ENCODE assay signal across 2 cellular contexts in the genomic region with DNA sequence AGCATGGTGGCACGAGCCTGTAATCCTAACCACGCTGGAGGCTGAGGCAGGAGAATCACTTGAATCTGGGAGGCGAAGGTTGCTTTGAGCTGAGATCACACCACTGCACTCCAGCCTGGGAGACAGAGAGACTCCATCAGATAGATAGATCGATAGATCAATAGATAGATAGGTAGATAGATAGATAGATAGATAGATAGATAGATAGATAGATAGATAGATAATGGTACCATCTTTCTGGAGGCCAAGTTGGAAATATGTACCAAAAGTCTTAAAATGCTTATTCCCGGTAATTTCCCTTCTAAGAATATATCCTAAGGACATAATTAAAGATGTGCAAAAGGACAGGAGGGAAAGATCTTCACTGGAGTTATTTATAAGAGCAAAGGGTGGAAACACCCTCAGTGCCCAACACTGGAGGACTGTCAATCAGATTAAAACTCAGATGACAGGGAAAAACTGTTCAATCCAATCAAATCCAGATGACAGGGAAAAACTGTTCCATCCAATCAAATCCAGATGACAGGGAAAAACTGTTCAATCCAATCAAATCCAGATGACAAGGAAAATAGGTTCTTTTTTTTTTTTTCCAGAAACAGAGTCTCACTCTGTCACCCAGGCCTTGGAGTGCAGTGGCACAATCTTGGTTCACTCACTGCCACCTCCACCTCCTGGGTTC.
TF ChIP-seq lines count a peak whose summit lies in the region.

No MANE protein-coding gene starts in this region.

TF ChIP-seq in SK-N-SH treated with all-trans-retinoic acid at 6 μM for 48 hours, 23 proteins besides CTCF, POLR2A, EP300 and RAD21:
- TF ChIP-seq RARB (CRISPR knock-in tag; IDR thresholded peaks at IDR 0.05) (no peak), ARNTL (CRISPR knock-in tag; IDR thresholded peaks at IDR 0.05; ENCODE audit: borderline replicate concordance, low read depth) (no peak), ZFP30 (CRISPR knock-in tag; IDR thresholded peaks at IDR 0.05) (no peak), ZC3H10 (CRISPR knock-in tag; IDR thresholded peaks at IDR 0.05) (no peak), TCF4 (CRISPR knock-in tag; IDR thresholded peaks at IDR 0.05; ENCODE audit: borderline replicate concordance) (peak; percentile 66; the same call in 1 of the 2 replicates), PPARA (CRISPR knock-in tag; IDR thresholded peaks at IDR 0.05; ENCODE audit: borderline replicate concordance) (no peak), ZNF8 (CRISPR knock-in tag; IDR thresholded peaks at IDR 0.05) (no peak), ESRRG (CRISPR knock-in tag; IDR thresholded peaks at IDR 0.05) (no peak)
- TF ChIP-seq, protein P1, sequence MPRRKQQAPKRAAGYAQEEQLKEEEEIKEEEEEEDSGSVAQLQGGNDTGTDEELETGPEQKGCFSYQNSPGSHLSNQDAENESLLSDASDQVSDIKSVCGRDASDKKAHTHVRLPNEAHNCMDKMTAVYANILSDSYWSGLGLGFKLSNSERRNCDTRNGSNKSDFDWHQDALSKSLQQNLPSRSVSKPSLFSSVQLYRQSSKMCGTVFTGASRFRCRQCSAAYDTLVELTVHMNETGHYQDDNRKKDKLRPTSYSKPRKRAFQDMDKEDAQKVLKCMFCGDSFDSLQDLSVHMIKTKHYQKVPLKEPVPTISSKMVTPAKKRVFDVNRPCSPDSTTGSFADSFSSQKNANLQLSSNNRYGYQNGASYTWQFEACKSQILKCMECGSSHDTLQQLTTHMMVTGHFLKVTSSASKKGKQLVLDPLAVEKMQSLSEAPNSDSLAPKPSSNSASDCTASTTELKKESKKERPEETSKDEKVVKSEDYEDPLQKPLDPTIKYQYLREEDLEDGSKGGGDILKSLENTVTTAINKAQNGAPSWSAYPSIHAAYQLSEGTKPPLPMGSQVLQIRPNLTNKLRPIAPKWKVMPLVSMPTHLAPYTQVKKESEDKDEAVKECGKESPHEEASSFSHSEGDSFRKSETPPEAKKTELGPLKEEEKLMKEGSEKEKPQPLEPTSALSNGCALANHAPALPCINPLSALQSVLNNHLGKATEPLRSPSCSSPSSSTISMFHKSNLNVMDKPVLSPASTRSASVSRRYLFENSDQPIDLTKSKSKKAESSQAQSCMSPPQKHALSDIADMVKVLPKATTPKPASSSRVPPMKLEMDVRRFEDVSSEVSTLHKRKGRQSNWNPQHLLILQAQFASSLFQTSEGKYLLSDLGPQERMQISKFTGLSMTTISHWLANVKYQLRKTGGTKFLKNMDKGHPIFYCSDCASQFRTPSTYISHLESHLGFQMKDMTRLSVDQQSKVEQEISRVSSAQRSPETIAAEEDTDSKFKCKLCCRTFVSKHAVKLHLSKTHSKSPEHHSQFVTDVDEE (CRISPR knock-in tag; IDR thresholded peaks at IDR 0.05) = peak; percentile 68; the same call in 1 of the 2 replicates
- TF ChIP-seq, protein P2, sequence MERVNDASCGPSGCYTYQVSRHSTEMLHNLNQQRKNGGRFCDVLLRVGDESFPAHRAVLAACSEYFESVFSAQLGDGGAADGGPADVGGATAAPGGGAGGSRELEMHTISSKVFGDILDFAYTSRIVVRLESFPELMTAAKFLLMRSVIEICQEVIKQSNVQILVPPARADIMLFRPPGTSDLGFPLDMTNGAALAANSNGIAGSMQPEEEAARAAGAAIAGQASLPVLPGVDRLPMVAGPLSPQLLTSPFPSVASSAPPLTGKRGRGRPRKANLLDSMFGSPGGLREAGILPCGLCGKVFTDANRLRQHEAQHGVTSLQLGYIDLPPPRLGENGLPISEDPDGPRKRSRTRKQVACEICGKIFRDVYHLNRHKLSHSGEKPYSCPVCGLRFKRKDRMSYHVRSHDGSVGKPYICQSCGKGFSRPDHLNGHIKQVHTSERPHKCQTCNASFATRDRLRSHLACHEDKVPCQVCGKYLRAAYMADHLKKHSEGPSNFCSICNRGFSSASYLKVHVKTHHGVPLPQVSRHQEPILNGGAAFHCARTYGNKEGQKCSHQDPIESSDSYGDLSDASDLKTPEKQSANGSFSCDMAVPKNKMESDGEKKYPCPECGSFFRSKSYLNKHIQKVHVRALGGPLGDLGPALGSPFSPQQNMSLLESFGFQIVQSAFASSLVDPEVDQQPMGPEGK (CRISPR knock-in tag; IDR thresholded peaks at IDR 0.05; ENCODE audit: borderline replicate concordance) = no peak
- TF ChIP-seq, protein P3, sequence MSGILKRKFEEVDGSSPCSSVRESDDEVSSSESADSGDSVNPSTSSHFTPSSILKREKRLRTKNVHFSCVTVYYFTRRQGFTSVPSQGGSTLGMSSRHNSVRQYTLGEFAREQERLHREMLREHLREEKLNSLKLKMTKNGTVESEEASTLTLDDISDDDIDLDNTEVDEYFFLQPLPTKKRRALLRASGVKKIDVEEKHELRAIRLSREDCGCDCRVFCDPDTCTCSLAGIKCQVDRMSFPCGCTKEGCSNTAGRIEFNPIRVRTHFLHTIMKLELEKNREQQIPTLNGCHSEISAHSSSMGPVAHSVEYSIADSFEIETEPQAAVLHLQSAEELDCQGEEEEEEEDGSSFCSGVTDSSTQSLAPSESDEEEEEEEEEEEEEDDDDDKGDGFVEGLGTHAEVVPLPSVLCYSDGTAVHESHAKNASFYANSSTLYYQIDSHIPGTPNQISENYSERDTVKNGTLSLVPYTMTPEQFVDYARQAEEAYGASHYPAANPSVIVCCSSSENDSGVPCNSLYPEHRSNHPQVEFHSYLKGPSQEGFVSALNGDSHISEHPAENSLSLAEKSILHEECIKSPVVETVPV (CRISPR knock-in tag; IDR thresholded peaks at IDR 0.05) = no peak

TF ChIP-seq in K562, 482 proteins besides CTCF, POLR2A, EP300 and RAD21 (continues in another document):
- no peak for TF ChIP-seq MIER1 (IDR thresholded peaks at IDR 0.05; ENCODE audit: low read depth)
- 0 out of 2 replicates have a peak, but pooled peaks have one; percentile 54 for TF ChIP-seq MTA1 (IDR thresholded peaks at IDR 0.05; ENCODE audit: borderline replicate concordance)
- TF ChIP-seq, protein P4, sequence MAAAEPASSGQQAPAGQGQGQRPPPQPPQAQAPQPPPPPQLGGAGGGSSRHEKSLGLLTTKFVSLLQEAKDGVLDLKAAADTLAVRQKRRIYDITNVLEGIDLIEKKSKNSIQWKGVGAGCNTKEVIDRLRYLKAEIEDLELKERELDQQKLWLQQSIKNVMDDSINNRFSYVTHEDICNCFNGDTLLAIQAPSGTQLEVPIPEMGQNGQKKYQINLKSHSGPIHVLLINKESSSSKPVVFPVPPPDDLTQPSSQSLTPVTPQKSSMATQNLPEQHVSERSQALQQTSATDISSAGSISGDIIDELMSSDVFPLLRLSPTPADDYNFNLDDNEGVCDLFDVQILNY (CRISPR knock-in tag; IDR thresholded peaks at IDR 0.05) = no peak
- TF ChIP-seq, protein P5, sequence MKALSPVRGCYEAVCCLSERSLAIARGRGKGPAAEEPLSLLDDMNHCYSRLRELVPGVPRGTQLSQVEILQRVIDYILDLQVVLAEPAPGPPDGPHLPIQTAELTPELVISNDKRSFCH (CRISPR knock-in tag; IDR thresholded peaks at IDR 0.05) = no peak
- TF ChIP-seq, protein P5 (tag; IDR thresholded peaks at IDR 0.05) = no peak
- TF ChIP-seq, protein P6, sequence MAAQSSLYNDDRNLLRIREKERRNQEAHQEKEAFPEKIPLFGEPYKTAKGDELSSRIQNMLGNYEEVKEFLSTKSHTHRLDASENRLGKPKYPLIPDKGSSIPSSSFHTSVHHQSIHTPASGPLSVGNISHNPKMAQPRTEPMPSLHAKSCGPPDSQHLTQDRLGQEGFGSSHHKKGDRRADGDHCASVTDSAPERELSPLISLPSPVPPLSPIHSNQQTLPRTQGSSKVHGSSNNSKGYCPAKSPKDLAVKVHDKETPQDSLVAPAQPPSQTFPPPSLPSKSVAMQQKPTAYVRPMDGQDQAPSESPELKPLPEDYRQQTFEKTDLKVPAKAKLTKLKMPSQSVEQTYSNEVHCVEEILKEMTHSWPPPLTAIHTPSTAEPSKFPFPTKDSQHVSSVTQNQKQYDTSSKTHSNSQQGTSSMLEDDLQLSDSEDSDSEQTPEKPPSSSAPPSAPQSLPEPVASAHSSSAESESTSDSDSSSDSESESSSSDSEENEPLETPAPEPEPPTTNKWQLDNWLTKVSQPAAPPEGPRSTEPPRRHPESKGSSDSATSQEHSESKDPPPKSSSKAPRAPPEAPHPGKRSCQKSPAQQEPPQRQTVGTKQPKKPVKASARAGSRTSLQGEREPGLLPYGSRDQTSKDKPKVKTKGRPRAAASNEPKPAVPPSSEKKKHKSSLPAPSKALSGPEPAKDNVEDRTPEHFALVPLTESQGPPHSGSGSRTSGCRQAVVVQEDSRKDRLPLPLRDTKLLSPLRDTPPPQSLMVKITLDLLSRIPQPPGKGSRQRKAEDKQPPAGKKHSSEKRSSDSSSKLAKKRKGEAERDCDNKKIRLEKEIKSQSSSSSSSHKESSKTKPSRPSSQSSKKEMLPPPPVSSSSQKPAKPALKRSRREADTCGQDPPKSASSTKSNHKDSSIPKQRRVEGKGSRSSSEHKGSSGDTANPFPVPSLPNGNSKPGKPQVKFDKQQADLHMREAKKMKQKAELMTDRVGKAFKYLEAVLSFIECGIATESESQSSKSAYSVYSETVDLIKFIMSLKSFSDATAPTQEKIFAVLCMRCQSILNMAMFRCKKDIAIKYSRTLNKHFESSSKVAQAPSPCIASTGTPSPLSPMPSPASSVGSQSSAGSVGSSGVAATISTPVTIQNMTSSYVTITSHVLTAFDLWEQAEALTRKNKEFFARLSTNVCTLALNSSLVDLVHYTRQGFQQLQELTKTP (IDR thresholded peaks at IDR 0.05; ENCODE audit: low read depth in 1 of 2, partially characterized antibody in 2 of 2) = no peak
- TF ChIP-seq TSC22D4 (tag; IDR thresholded peaks at IDR 0.05) = no peak
- TF ChIP-seq, protein P7, sequence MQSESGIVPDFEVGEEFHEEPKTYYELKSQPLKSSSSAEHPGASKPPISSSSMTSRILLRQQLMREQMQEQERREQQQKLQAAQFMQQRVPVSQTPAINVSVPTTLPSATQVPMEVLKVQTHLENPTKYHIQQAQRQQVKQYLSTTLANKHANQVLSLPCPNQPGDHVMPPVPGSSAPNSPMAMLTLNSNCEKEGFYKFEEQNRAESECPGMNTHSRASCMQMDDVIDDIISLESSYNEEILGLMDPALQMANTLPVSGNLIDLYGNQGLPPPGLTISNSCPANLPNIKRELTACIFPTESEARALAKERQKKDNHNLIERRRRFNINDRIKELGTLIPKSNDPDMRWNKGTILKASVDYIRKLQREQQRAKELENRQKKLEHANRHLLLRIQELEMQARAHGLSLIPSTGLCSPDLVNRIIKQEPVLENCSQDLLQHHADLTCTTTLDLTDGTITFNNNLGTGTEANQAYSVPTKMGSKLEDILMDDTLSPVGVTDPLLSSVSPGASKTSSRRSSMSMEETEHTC (IDR thresholded peaks at IDR 0.05) = no peak
- no peak for TF ChIP-seq RBM14 (IDR thresholded peaks at IDR 0.05; ENCODE audit: borderline replicate concordance, insufficient read depth, low read depth, low read length)
- TF ChIP-seq KDM4B (IDR thresholded peaks at IDR 0.05; ENCODE audit: borderline replicate concordance in 2 of 2, low read depth in 1 of 2) = no peak
- no peak for TF ChIP-seq ZNF3 (CRISPR knock-in tag; IDR thresholded peaks at IDR 0.05)
- TF ChIP-seq GATAD2B (IDR thresholded peaks at IDR 0.05; ENCODE audit: borderline replicate concordance) = peak; percentile 64; the same call in 1 of the 2 replicates
- no peak for TF ChIP-seq POLR2AphosphoS2 (IDR thresholded peaks at IDR 0.05; ENCODE audit: low read length)
- TF ChIP-seq CHCHD3 (CRISPR knock-in tag; IDR thresholded peaks at IDR 0.05) = no peak
- TF ChIP-seq TAF1 (IDR thresholded peaks at IDR 0.05; ENCODE audit: control insufficient read depth, extremely low read depth, insufficient read depth, low read length, severe bottlenecking) = no peak
- TF ChIP-seq, protein P8, sequence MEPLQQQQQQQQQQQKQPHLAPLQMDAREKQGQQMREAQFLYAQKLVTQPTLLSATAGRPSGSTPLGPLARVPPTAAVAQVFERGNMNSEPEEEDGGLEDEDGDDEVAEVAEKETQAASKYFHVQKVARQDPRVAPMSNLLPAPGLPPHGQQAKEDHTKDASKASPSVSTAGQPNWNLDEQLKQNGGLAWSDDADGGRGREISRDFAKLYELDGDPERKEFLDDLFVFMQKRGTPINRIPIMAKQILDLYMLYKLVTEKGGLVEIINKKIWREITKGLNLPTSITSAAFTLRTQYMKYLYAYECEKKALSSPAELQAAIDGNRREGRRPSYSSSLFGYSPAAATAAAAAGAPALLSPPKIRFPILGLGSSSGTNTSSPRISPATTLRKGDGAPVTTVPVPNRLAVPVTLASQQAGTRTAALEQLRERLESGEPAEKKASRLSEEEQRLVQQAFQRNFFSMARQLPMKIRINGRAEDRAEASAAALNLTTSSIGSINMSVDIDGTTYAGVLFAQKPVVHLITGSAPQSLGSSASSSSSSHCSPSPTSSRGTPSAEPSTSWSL (CRISPR knock-in tag; IDR thresholded peaks at IDR 0.05; ENCODE audit: borderline replicate concordance) = no peak
- TF ChIP-seq DACH1 (IDR thresholded peaks at IDR 0.05; ENCODE audit: partially characterized antibody) = peak; percentile 97
- no peak for TF ChIP-seq YY1 (IDR thresholded peaks at IDR 0.05; ENCODE audit: borderline replicate concordance in 1 of 3, control insufficient read depth in 1 of 3, extremely low read depth in 1 of 3, insufficient read depth in 3 of 3, insufficient read length in 1 of 3, insufficient replicate concordance in 2 of 3, low read depth in 1 of 3, low read length in 2 of 3)
- no peak for TF ChIP-seq OTX1 (CRISPR knock-in tag; IDR thresholded peaks at IDR 0.05)
- no peak for TF ChIP-seq ZKSCAN8 (CRISPR knock-in tag; IDR thresholded peaks at IDR 0.05)
- no peak for TF ChIP-seq ZNF24 (IDR thresholded peaks at IDR 0.05)
- TF ChIP-seq MAZ (CRISPR knock-in tag; conservative IDR thresholded peaks at IDR 0.05 in 1 of 2, IDR thresholded peaks at IDR 0.05 in 1 of 2) = no peak
- no peak for TF ChIP-seq BRD4 (IDR thresholded peaks at IDR 0.05)
- TF ChIP-seq ZNF764 (CRISPR knock-in tag; IDR thresholded peaks at IDR 0.05; ENCODE audit: low read depth) = no peak
- TF ChIP-seq HDAC1 (IDR thresholded peaks at IDR 0.05) = no peak
- TF ChIP-seq ATF1 (CRISPR knock-in tag; IDR thresholded peaks at IDR 0.05) = no peak
- TF ChIP-seq ATF1 (tag; IDR thresholded peaks at IDR 0.05) = no peak
- no peak for TF ChIP-seq MCM3 (IDR thresholded peaks at IDR 0.05)
- no peak for TF ChIP-seq BHLHE40 (IDR thresholded peaks at IDR 0.05; ENCODE audit: low read length)
- TF ChIP-seq, protein P9, sequence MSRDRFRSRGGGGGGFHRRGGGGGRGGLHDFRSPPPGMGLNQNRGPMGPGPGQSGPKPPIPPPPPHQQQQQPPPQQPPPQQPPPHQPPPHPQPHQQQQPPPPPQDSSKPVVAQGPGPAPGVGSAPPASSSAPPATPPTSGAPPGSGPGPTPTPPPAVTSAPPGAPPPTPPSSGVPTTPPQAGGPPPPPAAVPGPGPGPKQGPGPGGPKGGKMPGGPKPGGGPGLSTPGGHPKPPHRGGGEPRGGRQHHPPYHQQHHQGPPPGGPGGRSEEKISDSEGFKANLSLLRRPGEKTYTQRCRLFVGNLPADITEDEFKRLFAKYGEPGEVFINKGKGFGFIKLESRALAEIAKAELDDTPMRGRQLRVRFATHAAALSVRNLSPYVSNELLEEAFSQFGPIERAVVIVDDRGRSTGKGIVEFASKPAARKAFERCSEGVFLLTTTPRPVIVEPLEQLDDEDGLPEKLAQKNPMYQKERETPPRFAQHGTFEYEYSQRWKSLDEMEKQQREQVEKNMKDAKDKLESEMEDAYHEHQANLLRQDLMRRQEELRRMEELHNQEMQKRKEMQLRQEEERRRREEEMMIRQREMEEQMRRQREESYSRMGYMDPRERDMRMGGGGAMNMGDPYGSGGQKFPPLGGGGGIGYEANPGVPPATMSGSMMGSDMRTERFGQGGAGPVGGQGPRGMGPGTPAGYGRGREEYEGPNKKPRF (IDR thresholded peaks at IDR 0.05; ENCODE audit: low read depth, low read length) = no peak
